24 cellular contexts compared by ENCODE assay signal in the genomic region with DNA sequence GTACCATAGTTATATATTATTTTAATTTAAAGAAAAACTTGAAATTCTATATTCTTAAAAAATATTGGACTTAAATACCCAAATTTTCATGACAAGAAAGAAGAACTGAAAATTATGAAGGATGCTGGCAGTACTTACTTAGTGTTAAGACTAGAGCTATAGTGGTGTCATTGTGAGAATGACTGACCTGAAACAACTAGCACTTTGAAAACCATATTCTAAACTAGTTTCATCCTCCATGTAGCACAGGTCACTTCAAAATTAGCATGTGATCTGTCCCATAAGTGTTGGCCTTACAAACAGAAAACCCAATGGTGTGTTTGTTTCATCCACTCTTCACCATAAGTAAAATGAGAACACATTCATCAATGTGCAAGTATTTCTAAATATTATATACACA.
"Had no signal": no experiment of that assay in that cellular context is flagged by ENCODE, and none has a peak within 500 bp of the region (broad histone marks: within the 10 kb centered on the region; RNA-seq: fewer than 3 reads in every experiment).

No MANE protein-coding gene starts in this region.

- H3K4me1 ChIP-seq: breast epithelium, right lobe of liver had no signal

- H3K9me3 ChIP-seq: breast epithelium, neutrophil, right lobe of liver, thoracic aorta had no signal

- FAIRE-seq: keratinocyte, urothelium cell line had no signal

- H3K36me3 ChIP-seq: breast epithelium, neutrophil, right lobe of liver, thoracic aorta had no signal

- ATAC-seq: activated CD4-positive, CD25-positive, alpha-beta regulatory T cell treated with anti-CD3 and anti-CD28 coated beads, Interleukin-2, amount 50 U/mL, for 24 hours; activated CD8-positive, alpha-beta T cell treated with anti-CD3 and anti-CD28 coated beads for 36 hours; activated naive CD4-positive, alpha-beta T cell treated with anti-CD3 and anti-CD28 coated beads, Interleukin-2, amount 50 U/mL, for 72 hours; activated T-cell treated with anti-CD3 and anti-CD28 coated beads, Interleukin-2, amount 50 U/mL, for 4 hours; activated T-helper 17 cell treated with anti-CD3 and anti-CD28 coated beads, Interleukin-2, amount 50 U/mL, for 72 hours; esophagus mucosa; left cardiac atrium; left ventricle myocardium superior; right lobe of liver had no signal

- DNase-seq: activated CD4-positive, alpha-beta T cell treated with anti-CD3 and anti-CD28 coated beads, Interleukin-2, amount 10 ng/mL, durations not matched to agents 24 days and 14 days; activated CD8-positive, alpha-beta T cell treated with anti-CD3 and anti-CD28 coated beads for 36 hours; activated T-cell treated with anti-CD3 and anti-CD28 coated beads, Interleukin-2, amount 50 U/mL, for 4 hours; central memory CD4-positive, alpha-beta T cell; endodermal cell; foreskin fibroblast; head of caudate nucleus; hippocampal formation; left cardiac atrium; left ventricle myocardium superior; nephron progenitor cell; right lobe of liver; stimulated activated CD4-positive, alpha-beta T cell treated with anti-CD3 and anti-CD28 coated beads, Interleukin-4, amount 100 ng/mL, for 1 hour; trophoblast cell had no signal

- H3K27me3 ChIP-seq: neutrophil, right lobe of liver had no signal

- H3K4me3 ChIP-seq: breast epithelium, right lobe of liver, thoracic aorta had no signal

- H3K27ac ChIP-seq: breast epithelium, neutrophil, right lobe of liver, thoracic aorta, VCaP had no signal
